In genomic region chr9:72586388-72587160, GRCh38 we compare ENCODE assay signal across 9 cellular contexts.
A peak's percentile ranks its signal among the peaks of the same experiment; 100 is the strongest.
DNase-seq lines count a peak whose midpoint lies in the region; ATAC-seq and TF ChIP-seq lines count a peak whose summit lies in the region.
"Had no signal": no experiment of that assay in that cellular context is flagged by ENCODE, and none has a peak within 500 bp of the region (broad histone marks: within the 10 kb centered on the region; RNA-seq: fewer than 3 reads in every experiment).

No MANE protein-coding gene starts in this region.

- DNase-seq in GM04503 (ENCODE audit: low read depth) (peak; percentile 76), T-helper 17 cell (peak in 1 of 3 donors; percentile 9), epithelial cell of esophagus (ENCODE audit: low read depth) (peak; percentile 91), putamen (ENCODE audit: low spot score) (peak; percentile 25), NCI-H1417 (lab: John Stamatoyannopoulos, UW) (no peak), mesothelial cell of epicardium (ENCODE audit: low spot score in 2 of 2, unreplicated experiment in 2 of 2) (no peak)
- DNase-seq in stimulated activated naive CD4-positive, alpha-beta T cell treated with Interleukin-2 at 50 U/mL for 16 hours (lab: John Stamatoyannopoulos, UW): no peak

- TF ChIP-seq CTCF in epithelial cell of esophagus (IDR thresholded peaks at IDR 0.05; ENCODE audit: insufficient read depth, low read depth, low read length, missing control alignments) (peak; percentile 17), mesothelial cell of epicardium (IDR thresholded peaks at IDR 0.05; ENCODE audit: unreplicated experiment) (no peak)

- no peaks in the 10 kb centered on the region for H3K9me3 ChIP-seq in T-helper 17 cell (ENCODE audit: control insufficient read depth, low read length, poor library complexity, severe bottlenecking)

- H3K9me3 Mint-ChIP-seq in mesothelial cell of epicardium: no peaks in the 10 kb centered on the region
- H3K9me3 Mint-ChIP-seq: memory B cell had no signal

- peak overlapping the region; percentile 55 for H3K4me3 Mint-ChIP-seq in T-helper 17 cell
- H3K4me3 Mint-ChIP-seq in mesothelial cell of epicardium: no peak overlapping the region
- H3K4me3 Mint-ChIP-seq: memory B cell had no signal

- no peak overlapping the region for H3K4me3 ChIP-seq in epithelial cell of esophagus (ENCODE audit: low read length)

- H3K4me1 Mint-ChIP-seq in T-helper 17 cell (peaks cover 23% of the 10 kb centered on the region), mesothelial cell of epicardium (peaks cover 9% of the 10 kb centered on the region)
- H3K4me1 Mint-ChIP-seq: memory B cell had no signal

- H3K27ac Mint-ChIP-seq in T-helper 17 cell: peak overlapping the region; percentile 65
- H3K27ac Mint-ChIP-seq in mesothelial cell of epicardium: no peak overlapping the region
- H3K27ac Mint-ChIP-seq: memory B cell had no signal

- ATAC-seq in HG02938 (IDR thresholded peaks at IDR 0.05; ENCODE audit: unreplicated experiment) (peak; percentile 74), T-helper 17 cell (peak; percentile 96)

- H3K36me3 Mint-ChIP-seq in T-helper 17 cell (ENCODE audit: low read depth): no peaks in the 10 kb centered on the region
- no peaks in the 10 kb centered on the region for H3K36me3 Mint-ChIP-seq in mesothelial cell of epicardium
- H3K36me3 Mint-ChIP-seq: memory B cell had no signal

- no peaks in the 10 kb centered on the region for H3K27me3 Mint-ChIP-seq in T-helper 17 cell
- no peaks in the 10 kb centered on the region for H3K27me3 Mint-ChIP-seq in mesothelial cell of epicardium (ENCODE audit: low read depth)

Comparison
In these comparisons a context has a peak if more than half of its experiments do, and no peak if none do; other contexts are left out.
1. DNase-seq: peak in GM04503 (single experiment), epithelial cell of esophagus (single experiment) and putamen (single experiment); none in stimulated activated naive CD4-positive, alpha-beta T cell treated with Interleukin-2 at 50 U/mL for 16 hours (single experiment), NCI-H1417 (0 of 3) and mesothelial cell of epicardium (0 of 2).